In genomic region chrX:12972867-12973560, GRCh38 we compare ENCODE assay signal across 10 cellular contexts. TPM values are rescaled to one million over a fixed set of nuclear protein-coding genes. Genes with fewer than 3 reads are reported as not detected.
A peak's percentile ranks its signal among the peaks of the same experiment; 100 is the strongest.
DNase-seq lines count a peak whose midpoint lies in the region; ATAC-seq and TF ChIP-seq lines count a peak whose summit lies in the region.
"Had no signal": no experiment of that assay in that cellular context is flagged by ENCODE, and none has a peak within 500 bp of the region (broad histone marks: within the 10 kb centered on the region; RNA-seq: fewer than 3 reads in every experiment).

No MANE protein-coding gene starts in this region.

- H3K4me1 ChIP-seq in ascending aorta (peaks cover 0 to 13% of the 10 kb centered on the region in 2 donors), mucosa of rectum (ENCODE audit: control insufficient read depth in 2 of 2, insufficient read depth in 2 of 2, low read length in 2 of 2) (peaks cover 2 to 24% of the 10 kb centered on the region in 2 donors), upper lobe of left lung (peaks cover 3 to 12% (median 9%) of the 10 kb centered on the region in 4 donors)

- ATAC-seq in upper lobe of left lung (ENCODE audit: low FRiP score in 2 of 2) (no peak), HG02885 (IDR thresholded peaks at IDR 0.05; ENCODE audit: poor library complexity, unreplicated experiment) (no peak)

- H3K27ac ChIP-seq in ascending aorta (peak overlapping the region; percentile 86 to 94), mucosa of rectum (ENCODE audit: low read depth in 2 of 2, low read length in 2 of 2) (peak overlapping the region; percentile 97), upper lobe of left lung (peak overlapping the region; percentile 95 to 98 (median 96)), substantia nigra (ENCODE audit: low read depth, low read length, poor library complexity, severe bottlenecking) (no peak overlapping the region)
- H3K27ac ChIP-seq: C4-2B had no signal

- H3K4me3 ChIP-seq in ascending aorta (peak overlapping the region in 1 of 2 donors; percentile 78), mucosa of rectum (ENCODE audit: low read length in 2 of 2) (peak overlapping the region; percentile 87 to 92), upper lobe of left lung (peak overlapping the region in 3 of 4 donors; percentile 50 to 78 (median 71))

- H3K36me3 Mint-ChIP-seq in activated naive CD4-positive, alpha-beta T cell treated with anti-CD3 and anti-CD28 coated beads, Interleukin-2, amount 50 U/mL, for 24 hours = peaks cover 15% of the 10 kb centered on the region

- in situ Hi-C loops in GM13976 (cut with MboI; ENCODE audit: low sequenced_read_pairs, unreplicated experiment) = no loop called here

- H3K4me1 Mint-ChIP-seq in activated naive CD4-positive, alpha-beta T cell treated with anti-CD3 and anti-CD28 coated beads, Interleukin-2, amount 50 U/mL, for 24 hours = peaks cover 39% of the 10 kb centered on the region

- no peaks in the 10 kb centered on the region for H3K36me3 ChIP-seq in ascending aorta
- peaks cover 0 to 9% of the 10 kb centered on the region in 2 donors for H3K36me3 ChIP-seq in mucosa of rectum (ENCODE audit: control insufficient read depth in 2 of 2, insufficient read depth in 2 of 2, low read length in 2 of 2)
- peaks cover 0 to 15% (median 1%) of the 10 kb centered on the region in 4 donors for H3K36me3 ChIP-seq in upper lobe of left lung

- TF ChIP-seq EP300 in upper lobe of left lung (IDR thresholded peaks at IDR 0.05) = no peak

- no peak for TF ChIP-seq POLR2A in upper lobe of left lung (IDR thresholded peaks at IDR 0.05)

- intact Hi-C loops in ascending aorta (cut with DNase I) = loop anchor here (5.0 to 10.0 kb wide), 4 partner anchors 252 to 759 kb away; partner anchors contain the start of genes OFD1 and TRAPPC2

- whole genome bisulfite sequencing in upper lobe of left lung, 2 donors = 33 to 46% methylated on average over 12 of the region's 12 CpGs

- DNase-seq in activated naive CD4-positive, alpha-beta T cell (lab: John Stamatoyannopoulos, UW) = no peak
- DNase-seq in ascending aorta (ENCODE audit: low spot score in 2 of 2) = no peak
- DNase-seq in upper lobe of left lung = no peak
- DNase-seq in substantia nigra (lab: John Stamatoyannopoulos, UW) = no peak
- DNase-seq in GM13976 (ENCODE audit: low spot score) = no peak
- DNase-seq: effector CD4-positive, alpha-beta T cell had no signal

- H3K9me3 Mint-ChIP-seq in activated naive CD4-positive, alpha-beta T cell treated with anti-CD3 and anti-CD28 coated beads, Interleukin-2, amount 50 U/mL, for 24 hours = no peaks in the 10 kb centered on the region

- peak overlapping the region; percentile 98 for H3K27ac Mint-ChIP-seq in activated naive CD4-positive, alpha-beta T cell treated with anti-CD3 and anti-CD28 coated beads, Interleukin-2, amount 50 U/mL, for 24 hours

- TF ChIP-seq CTCF in ascending aorta (IDR thresholded peaks at IDR 0.05) (no peak), upper lobe of left lung (IDR thresholded peaks at IDR 0.05) (no peak), GM13976 (IDR thresholded peaks at IDR 0.05; ENCODE audit: borderline replicate concordance, control extremely low read depth, extremely low read depth, insufficient read depth, missing control alignments) (no peak)

- no peaks in the 10 kb centered on the region for H3K27me3 ChIP-seq in ascending aorta
- H3K27me3 ChIP-seq in mucosa of rectum (ENCODE audit: control insufficient read depth in 2 of 2, insufficient read depth in 2 of 2, low read length in 2 of 2) = no peaks in the 10 kb centered on the region
- H3K27me3 ChIP-seq in upper lobe of left lung = no peaks in the 10 kb centered on the region

- H3K9me3 ChIP-seq in ascending aorta (no peaks in the 10 kb centered on the region), mucosa of rectum (ENCODE audit: control insufficient read depth in 2 of 2, low read length in 2 of 2) (no peaks in the 10 kb centered on the region), upper lobe of left lung (no peaks in the 10 kb centered on the region)

- H3K9ac ChIP-seq in mucosa of rectum (ENCODE audit: low read depth in 1 of 2, low read length in 2 of 2) = peak overlapping the region; percentile 14 to 96

- H3K27me3 Mint-ChIP-seq in activated naive CD4-positive, alpha-beta T cell treated with anti-CD3 and anti-CD28 coated beads, Interleukin-2, amount 50 U/mL, for 24 hours = no peaks in the 10 kb centered on the region

- H3K4me3 Mint-ChIP-seq in activated naive CD4-positive, alpha-beta T cell treated with anti-CD3 and anti-CD28 coated beads, Interleukin-2, amount 50 U/mL, for 24 hours = peak overlapping the region; percentile 98

RNA-seq across cellular contexts. Expression of gene TMSB4X, which starts 1.9 kb away (rescaled TPM):
- total RNA-seq in ascending aorta (2,397 TPM), upper lobe of left lung (1,000 to 10,000 TPM; 2,646 to 6,090 (median 4,792) TPM)
